Comparison of ENCODE assay signal across 28 cellular contexts in the genomic region with DNA sequence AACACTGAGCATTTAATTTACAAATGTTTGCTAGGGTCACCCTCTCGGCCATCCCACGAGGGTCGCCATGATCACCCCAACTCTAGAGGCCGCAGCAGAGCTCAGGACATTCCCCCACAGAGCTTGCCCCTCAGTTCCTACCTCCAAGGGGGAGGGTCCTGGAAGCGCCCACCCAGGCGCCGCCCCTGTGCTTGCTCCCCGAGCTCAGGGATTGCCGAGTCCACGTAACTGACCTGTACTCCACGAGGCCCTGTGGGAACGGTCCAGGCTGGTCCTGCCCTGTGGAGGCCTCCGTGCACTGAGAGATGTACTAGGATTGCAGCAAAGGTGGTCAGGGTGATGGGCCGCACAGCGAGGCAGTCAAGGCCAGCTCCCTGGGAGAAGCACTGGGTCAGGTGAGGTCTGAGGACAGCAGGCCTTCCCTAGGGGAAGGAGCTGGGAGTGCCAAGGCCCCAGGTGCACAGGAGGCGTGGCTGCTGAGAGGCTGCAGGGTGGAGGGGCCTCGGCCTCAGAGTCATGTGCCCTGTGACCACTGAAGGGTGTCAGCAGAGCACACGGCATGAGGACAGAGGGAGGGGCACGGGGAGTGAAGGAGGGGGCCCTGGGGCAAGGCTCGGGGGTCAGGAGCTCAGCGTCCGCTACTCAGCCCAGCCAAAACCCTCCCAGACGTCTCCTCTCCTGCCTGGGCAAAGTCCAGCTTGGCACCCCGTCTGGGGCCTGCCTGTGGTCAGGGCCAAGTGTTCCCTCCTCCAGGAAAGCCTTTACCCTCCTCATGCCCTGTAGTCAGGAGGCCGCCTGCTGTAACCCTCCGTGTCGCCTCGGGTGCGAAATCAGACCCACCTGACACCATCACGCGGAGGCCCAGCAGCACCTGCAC. TPM values are rescaled to one million over a fixed set of nuclear protein-coding genes. Genes with fewer than 3 reads are reported as not detected.
DNase-seq lines count a peak whose midpoint lies in the region; ATAC-seq, FAIRE-seq and TF ChIP-seq lines count a peak whose summit lies in the region.
"Had no signal": no experiment of that assay in that cellular context is flagged by ENCODE, and none has a peak within 500 bp of the region (broad histone marks: within the 10 kb centered on the region; RNA-seq: fewer than 3 reads in every experiment).

No MANE protein-coding gene starts in this region.

- H3K4me3 Mint-ChIP-seq in stimulated activated naive B cell treated with anti-CD40 and anti-IgM and Interleukin-4, amounts not matched to agents 10 μg/mL and 1 μg/mL and 100 μg/mL, for 72 hours, result no peak overlapping the region
- H3K4me3 Mint-ChIP-seq: activated CD4-positive, alpha-beta T cell treated with anti-CD3 and anti-CD28 coated beads, Interleukin-2, amount 10 ng/mL, durations not matched to agents 7 days and 5 days; dendritic cell treated with granulocyte-macrophage colony-stimulating factor and Interleukin-4, amounts not matched to agents 40 ng/mL and 50 ng/mL, for 4 days; natural killer cell treated with Interleukin-12 subunit alpha and Interleukin-12 subunit beta and Interleukin-15 and Interleukin-18, amount 100 ng/mL, for 72 hours had no signal

- CTCF ChIA-PET in RWPE1 (lab: Yijun Ruan, JAX), result interaction anchor here (0.5 to 1.0 kb wide), 2 partner anchors 14 to 85 kb away, joined by 3 to 4 read pairs; no protein-coding TSS in a partner anchor

- H3K36me3 ChIP-seq in kidney (ENCODE audit: control insufficient read depth in 1 of 2, insufficient read depth in 2 of 2, low read length in 2 of 2), result no peaks in the 10 kb centered on the region
- H3K36me3 ChIP-seq: adrenal gland had no signal

- no peak for TF ChIP-seq CTCF in RWPE1 (conservative IDR thresholded peaks at IDR 0.05; ENCODE audit: low read depth)
- TF ChIP-seq CTCF in kidney (IDR thresholded peaks at IDR 0.05; ENCODE audit: borderline replicate concordance, extremely low read depth, insufficient read depth), result no peak

- H3K27me3 Mint-ChIP-seq in stimulated activated naive B cell treated with anti-CD40 and anti-IgM and Interleukin-4, amounts not matched to agents 10 μg/mL and 1 μg/mL and 100 μg/mL, for 72 hours, result peaks cover 5 to 15% of the 10 kb centered on the region in 2 donors
- H3K27me3 Mint-ChIP-seq: natural killer cell treated with Interleukin-12 subunit alpha and Interleukin-12 subunit beta and Interleukin-15 and Interleukin-18, amount 100 ng/mL, for 72 hours had no signal

- H3K9me3 ChIP-seq in kidney (ENCODE audit: control insufficient read depth in 1 of 2, low read length in 2 of 2), result no peaks in the 10 kb centered on the region
- H3K9me3 ChIP-seq: adrenal gland, MG63, psoas muscle had no signal

- H3K36me3 Mint-ChIP-seq in stimulated activated naive B cell treated with anti-CD40 and anti-IgM and Interleukin-4, amounts not matched to agents 10 μg/mL and 1 μg/mL and 100 μg/mL, for 72 hours, result no peaks in the 10 kb centered on the region
- H3K36me3 Mint-ChIP-seq: natural killer cell treated with Interleukin-12 subunit alpha and Interleukin-12 subunit beta and Interleukin-15 and Interleukin-18, amount 100 ng/mL, for 72 hours; T-cell had no signal

- DNase-seq in Caki2 (ENCODE audit: low read depth) (peak; percentile 77), RWPE1 (ENCODE audit: low spot score) (no peak), kidney (peak; percentile 80), renal cortical epithelial cell (ENCODE audit: low read depth) (peak; percentile 55), CD1c-positive myeloid dendritic cell (ENCODE audit: extremely low spot score) (no peak), islet precursor cell (no peak)
- DNase-seq in stimulated activated CD4-positive, alpha-beta T cell treated with anti-CD3 and anti-CD28 coated beads, Interleukin-2, amount 100 ng/mL, for 24 hours, result no peak
- DNase-seq in stimulated activated naive B cell treated with anti-CD40 and anti-IgM and Interleukin-4, amounts not matched to agents 10 μg/mL and 1 μg/mL and 100 μg/mL, for 72 hours, result no peak
- DNase-seq: activated CD4-positive, alpha-beta T cell treated with anti-CD3 and anti-CD28 coated beads, Interleukin-2, amount 10 ng/mL, durations not matched to agents 7 days and 5 days; activated CD8-positive, alpha-beta memory T cell treated with anti-CD3 and anti-CD28 coated beads, Interleukin-2, amount 50 U/mL, for 4 hours; activated gamma-delta T cell; adrenal gland; foreskin fibroblast; mesendoderm; MG63; NCI-H1436 treated with DMSO at 0.1 percent for 48 hours; psoas muscle; Right ventricle myocardium superior; stimulated activated CD4-positive, alpha-beta T cell treated with anti-CD3 and anti-CD28 coated beads, Interleukin-4, amount 100 ng/mL, for 24 hours; T-cell had no signal

- H3K27ac ChIP-seq in RWPE1 (peak overlapping the region; percentile 13; the same call in 1 of the 2 replicates), kidney (ENCODE audit: low read depth in 2 of 2, low read length in 2 of 2) (peak overlapping the region; percentile 28 to 32)
- H3K27ac ChIP-seq: adrenal gland, epithelial cell of prostate, psoas muscle had no signal

- peak overlapping the region in 1 of 2 donors; percentile 34 for H3K9ac ChIP-seq in kidney (ENCODE audit: low read length in 2 of 2)

- peaks cover 5 to 11% of the 10 kb centered on the region in 2 donors for H3K4me1 Mint-ChIP-seq in stimulated activated naive B cell treated with anti-CD40 and anti-IgM and Interleukin-4, amounts not matched to agents 10 μg/mL and 1 μg/mL and 100 μg/mL, for 72 hours

- intact Hi-C loops in kidney (cut with DNase I), result no loop called here

- no peaks in the 10 kb centered on the region for H3K9me3 Mint-ChIP-seq in stimulated activated naive B cell treated with anti-CD40 and anti-IgM and Interleukin-4, amounts not matched to agents 10 μg/mL and 1 μg/mL and 100 μg/mL, for 72 hours
- H3K9me3 Mint-ChIP-seq: activated CD4-positive, alpha-beta T cell treated with anti-CD3 and anti-CD28 coated beads, Interleukin-2, amount 10 ng/mL, durations not matched to agents 7 days and 5 days; dendritic cell treated with granulocyte-macrophage colony-stimulating factor and Interleukin-4, amounts not matched to agents 40 ng/mL and 50 ng/mL, for 4 days; natural killer cell treated with Interleukin-12 subunit alpha and Interleukin-12 subunit beta and Interleukin-15 and Interleukin-18, amount 100 ng/mL, for 72 hours; T-cell had no signal

- no peak overlapping the region for H3K27ac Mint-ChIP-seq in stimulated activated naive B cell treated with anti-CD40 and anti-IgM and Interleukin-4, amounts not matched to agents 10 μg/mL and 1 μg/mL and 100 μg/mL, for 72 hours
- H3K27ac Mint-ChIP-seq: activated CD4-positive, alpha-beta T cell treated with anti-CD3 and anti-CD28 coated beads, Interleukin-2, amount 10 ng/mL, durations not matched to agents 7 days and 5 days; dendritic cell treated with granulocyte-macrophage colony-stimulating factor and Interleukin-4, amounts not matched to agents 40 ng/mL and 50 ng/mL, for 4 days; natural killer cell treated with Interleukin-12 subunit alpha and Interleukin-12 subunit beta and Interleukin-15 and Interleukin-18, amount 100 ng/mL, for 72 hours; T-cell had no signal

- no peak for FAIRE-seq in kidney (lab: Jason Lieb, UNC)
- FAIRE-seq: bronchial epithelial cell, G401.6, GM19239, islet of Langerhans had no signal

- in situ Hi-C loops in Caki2 (cut with HindIII; ENCODE audit: low pct_unique_long_range_greater_than_20kb, low sequenced_read_pairs), result no loop called here

- peak overlapping the region; percentile 42 to 59 for H3K4me3 ChIP-seq in kidney (ENCODE audit: low read length in 2 of 2)
- H3K4me3 ChIP-seq: adrenal gland, MG63, psoas muscle had no signal

- POLR2A ChIA-PET in RWPE1 (lab: Yijun Ruan, JAX; ENCODE audit: low non-redundant PET), result no interaction called here

- no peak for ATAC-seq in stimulated activated naive B cell treated with anti-CD40 and anti-IgM and Interleukin-4, amounts not matched to agents 10 μg/mL and 1 μg/mL and 100 μg/mL, for 72 hours (replicated peaks)
- ATAC-seq: natural killer cell treated with Interleukin-12 subunit alpha and Interleukin-12 subunit beta and Interleukin-15 and Interleukin-18, amount 100 ng/mL, for 72 hours; psoas muscle; T-cell had no signal

- H3K4me1 ChIP-seq in kidney (ENCODE audit: control insufficient read depth in 1 of 2, insufficient read depth in 1 of 2, low read depth in 1 of 2, low read length in 2 of 2), result peaks cover 0 to 10% of the 10 kb centered on the region in 2 donors

RNA-seq across cellular contexts. Expression of gene MIOX, which starts 2.4 kb away (rescaled TPM):
- 1.9 TPM in 1 of 2 replicates, not detected in the other for total RNA-seq in Caki2 (2014; rRNA removed; shearing (Covaris generic); ENCODE audit: low replicate concordance)
- total RNA-seq in kidney, result 3.5 TPM
- polyA plus RNA-seq in kidney (ENCODE audit: insufficient read depth, low read depth, low replicate concordance), result 455 TPM
- total RNA-seq in renal cortical epithelial cell, result 0.10 and 1.7 TPM in 2 replicates
- total RNA-seq: adrenal gland, bronchial epithelial cell, psoas muscle, Right ventricle myocardium superior, ureter had no signal
- polyA plus RNA-seq: adrenal gland, psoas muscle had no signal

RNA-seq across cellular contexts. Expression of gene ADM2, which starts 2.9 kb away (rescaled TPM):
- total RNA-seq in Caki2 (2014; rRNA removed; shearing (Covaris generic); ENCODE audit: low replicate concordance), result 4.6 and 5.0 TPM in 2 replicates
- 8.0 TPM for total RNA-seq in kidney
- 10.6 TPM for polyA plus RNA-seq in kidney (ENCODE audit: insufficient read depth, low read depth, low replicate concordance)
- 2.3 and 3.4 TPM in 2 replicates for total RNA-seq in renal cortical epithelial cell
- total RNA-seq: Right ventricle myocardium superior had no signal

RNA-seq across cellular contexts. Expression of gene SBF1, which starts 9.4 kb away (rescaled TPM):
- total RNA-seq in Caki2 (2014; rRNA removed; shearing (Covaris generic); ENCODE audit: low replicate concordance), result 74.3 and 84.8 TPM in 2 replicates
- 73.9 TPM for total RNA-seq in kidney
- 18.1 TPM for polyA plus RNA-seq in kidney (ENCODE audit: insufficient read depth, low read depth, low replicate concordance)
- 51.4 and 68.2 TPM in 2 replicates for total RNA-seq in renal cortical epithelial cell

RNA-seq across cellular contexts. Expression of gene LMF2, which starts 23.3 kb away (rescaled TPM):
- total RNA-seq in Caki2 (2014; rRNA removed; shearing (Covaris generic); ENCODE audit: low replicate concordance), result 112 and 117 TPM in 2 replicates
- total RNA-seq in kidney (77.9 TPM), renal cortical epithelial cell (26.6 and 48.4 TPM in 2 replicates)
- 41.7 TPM for polyA plus RNA-seq in kidney (ENCODE audit: insufficient read depth, low read depth, low replicate concordance)

RNA-seq across cellular contexts. Expression of gene NCAPH2, which starts 23.8 kb away (rescaled TPM):
- total RNA-seq in Caki2 (2014; rRNA removed; shearing (Covaris generic); ENCODE audit: low replicate concordance), result 133 and 152 TPM in 2 replicates
- total RNA-seq in kidney (41.5 TPM), renal cortical epithelial cell (16.7 and 24.7 TPM in 2 replicates)
- polyA plus RNA-seq in kidney (ENCODE audit: insufficient read depth, low read depth, low replicate concordance), result 31.4 TPM

Comparison
In these comparisons a context has a peak if more than half of its experiments do, and no peak if none do; other contexts are left out.
1. DNase-seq: peak in Caki2 (single experiment), kidney (single experiment) and renal cortical epithelial cell (single experiment); none in RWPE1 (single experiment), CD1c-positive myeloid dendritic cell (single experiment), islet precursor cell (single experiment), stimulated activated CD4-positive, alpha-beta T cell treated with anti-CD3 and anti-CD28 coated beads, Interleukin-2, amount 100 ng/mL, for 24 hours (0 of 2) and stimulated activated naive B cell treated with anti-CD40 and anti-IgM and Interleukin-4, amounts not matched to agents 10 μg/mL and 1 μg/mL and 100 μg/mL, for 72 hours (single experiment).